In the genomic region with DNA sequence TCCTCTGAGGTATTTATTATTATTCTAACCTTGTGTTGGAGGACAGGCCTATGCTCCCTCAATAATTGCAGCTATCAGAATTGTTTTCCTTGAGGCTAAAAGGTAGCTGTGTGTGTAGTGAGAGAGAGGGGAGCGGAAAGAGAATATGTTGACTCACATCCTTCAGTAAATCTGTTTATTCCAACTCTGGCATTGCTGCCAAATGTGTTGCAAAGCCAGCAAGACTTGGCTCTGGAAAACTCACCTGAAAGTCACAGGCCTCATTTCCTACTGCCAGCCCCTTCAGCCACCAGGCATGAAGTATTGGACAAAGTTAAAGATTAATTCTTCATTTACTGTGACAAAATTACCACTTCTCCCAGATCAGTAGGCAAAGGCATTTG, we compare ENCODE assay signal across 15 cellular contexts. TPM values are rescaled to one million over a fixed set of nuclear protein-coding genes. Genes with fewer than 3 reads are reported as not detected.
A peak's percentile ranks its signal among the peaks of the same experiment; 100 is the strongest.
DNase-seq lines count a peak whose midpoint lies in the region; ATAC-seq and TF ChIP-seq lines count a peak whose summit lies in the region.
"Had no signal": no experiment of that assay in that cellular context is flagged by ENCODE, and none has a peak within 500 bp of the region (broad histone marks: within the 10 kb centered on the region; RNA-seq: fewer than 3 reads in every experiment).

No MANE protein-coding gene starts in this region.

- peak overlapping the region in 1 of 4 donors; percentile 4 for H3K27ac ChIP-seq in body of pancreas

- TF ChIP-seq CTCF in body of pancreas (IDR thresholded peaks at IDR 0.05), result no peak

- no peaks in the 10 kb centered on the region for H3K36me3 ChIP-seq in body of pancreas (replicated peaks in 1 of 2; ENCODE audit: insufficient read depth in 1 of 2, low read depth in 2 of 2)

- peaks cover 11% of the 10 kb centered on the region for H3K4me1 ChIP-seq in body of pancreas

- ATAC-seq in body of pancreas (no peak), left lobe of liver (peak; percentile 94), HG03025 (IDR thresholded peaks at IDR 0.05; ENCODE audit: low FRiP score, unreplicated experiment) (no peak), GM21526 (IDR thresholded peaks at IDR 0.05; ENCODE audit: low FRiP score, unreplicated experiment) (no peak)
- ATAC-seq: HCT116, left ventricle myocardium superior had no signal

- intact Hi-C loops in body of pancreas (cut with DNase I), result no loop called here

- H3K9me3 ChIP-seq in body of pancreas, result no peaks in the 10 kb centered on the region

- no peak overlapping the region for H3K4me3 ChIP-seq in body of pancreas

- TF ChIP-seq POLR2A in body of pancreas (IDR thresholded peaks at IDR 0.05), result no peak

- peak; percentile 83 for DNase-seq in ELR (ENCODE audit: low read depth)
- peak; percentile 48 for DNase-seq in NCI-H2081 treated with DMSO at 0.1 percent for 48 hours (lab: John Stamatoyannopoulos, UW)
- peak in 3 of 4 donors; percentile 45 to 52 (median 48) for DNase-seq in body of pancreas
- peak; percentile 72 for DNase-seq in left lobe of liver (ENCODE audit: low spot score)
- no peak for DNase-seq in stimulated activated CD4-positive, alpha-beta T cell treated with anti-CD3 and anti-CD28 coated beads, Interleukin-2, amount 100 ng/mL, for 48 hours
- no peak for DNase-seq in SK-N-DZ (ENCODE audit: low spot score)
- DNase-seq: activated CD4-positive, alpha-beta T cell treated with anti-CD3 and anti-CD28 coated beads, Interleukin-2, amount 50 U/mL, for 1 hour; COR-L47; left ventricle myocardium superior; MV-4-11; NCI-H2227 treated with DMSO at 0.1 percent for 48 hours; OCI-M1 had no signal

- H3K27me3 ChIP-seq in body of pancreas, result no peaks in the 10 kb centered on the region

- 13 to 27% methylated on average over 1 of the region's 1 CpG for WGBS in body of pancreas, 2 donors

RNA-seq across cellular contexts. Expression of a gene that starts 9.6 kb away (rescaled TPM):
- total RNA-seq in body of pancreas (under 1 TPM in 1 of 2 donors, not detected in 1; 0.26 TPM), left lobe of liver (not detected)
- polyA plus RNA-seq in SK-N-DZ (2014; cell fraction: cytosol; rRNA removed), result not detected in 2 replicates
- polyA plus RNA-seq in SK-N-DZ (2014; cell fraction: nucleus; rRNA removed), result not detected in 2 replicates
- total RNA-seq: left ventricle myocardium superior had no signal

Comparison
In these comparisons a context has a peak if more than half of its experiments do, and no peak if none do; other contexts are left out.
1. DNase-seq: peak in ELR (single experiment), NCI-H2081 treated with DMSO at 0.1 percent for 48 hours (single experiment), body of pancreas (3 of 4) and left lobe of liver (single experiment); none in stimulated activated CD4-positive, alpha-beta T cell treated with anti-CD3 and anti-CD28 coated beads, Interleukin-2, amount 100 ng/mL, for 48 hours (0 of 2) and SK-N-DZ (single experiment).